ENCODE assay signal across 10 cellular contexts in the genomic region with DNA sequence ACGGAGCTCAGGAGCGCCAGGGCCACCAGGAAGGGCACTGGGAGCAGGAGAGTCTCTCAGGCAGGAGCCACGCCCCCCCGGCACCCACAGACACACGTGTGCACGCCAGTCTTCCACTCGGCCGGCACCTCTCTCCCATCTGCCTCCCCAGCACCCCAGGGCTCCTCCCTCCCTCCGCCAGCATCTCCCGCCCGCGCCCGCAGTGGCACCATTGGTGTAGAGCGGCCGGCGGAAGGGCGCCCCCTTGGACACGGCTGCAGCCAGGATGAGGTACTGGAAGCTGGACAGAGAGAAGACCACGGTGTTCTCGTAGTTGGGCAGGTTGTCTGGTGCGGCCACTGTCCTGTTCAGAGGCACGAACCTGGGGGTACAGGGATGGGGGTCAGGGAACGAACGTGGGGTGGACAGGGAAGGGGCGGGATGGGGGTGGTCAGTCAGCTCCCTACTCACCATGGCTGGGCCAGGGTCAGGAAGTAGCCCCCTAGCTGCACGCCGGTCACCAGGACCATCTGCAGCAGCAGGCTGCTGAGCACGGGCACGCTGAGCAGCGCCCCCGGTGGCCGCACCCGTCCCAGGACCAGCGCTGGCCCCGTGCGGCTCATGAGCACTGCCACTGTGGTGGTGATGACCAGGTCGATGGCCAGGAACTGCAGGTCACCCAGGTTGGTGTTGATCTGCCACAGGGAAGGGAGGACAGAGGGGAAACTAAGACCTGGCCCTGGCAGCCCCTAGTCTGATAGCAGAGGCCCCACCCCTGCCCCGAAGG. TPM values are rescaled to one million over a fixed set of nuclear protein-coding genes. Genes with fewer than 3 reads are reported as not detected.
A peak's percentile ranks its signal among the peaks of the same experiment; 100 is the strongest.
DNase-seq lines count a peak whose midpoint lies in the region; ATAC-seq and TF ChIP-seq lines count a peak whose summit lies in the region.
"Had no signal": no experiment of that assay in that cellular context is flagged by ENCODE, and none has a peak within 500 bp of the region (broad histone marks: within the 10 kb centered on the region; RNA-seq: fewer than 3 reads in every experiment).

No MANE protein-coding gene starts in this region.

- TF ChIP-seq CTCF in LNCaP clone FGC (IDR thresholded peaks at IDR 0.05; ENCODE audit: control insufficient read depth, extremely low read depth, insufficient read depth) (peak; percentile 27), neural crest cell (conservative IDR thresholded peaks at IDR 0.05) (peak; percentile 61)

- DNase-seq in Daoy (ENCODE audit: low read depth), result peak; percentile 59
- DNase-seq in LNCaP clone FGC (ENCODE audit: low read depth), result no peak
- DNase-seq in dermis blood vessel endothelial cell, result peak; percentile 35
- DNase-seq in neural crest cell (ENCODE audit: low read depth, low spot score), result peak; percentile 44
- DNase-seq in LoVo (ENCODE audit: low spot score), result no peak
- no peak for DNase-seq in A172 (ENCODE audit: low spot score)
- DNase-seq: stimulated activated naive CD4-positive, alpha-beta T cell treated with Interleukin-2 at 50 U/mL for 16 hours; SW 1271 had no signal

- no peak overlapping the region for H3K4me3 Mint-ChIP-seq in neural crest cell

- H3K4me3 ChIP-seq in LNCaP clone FGC (ENCODE audit: low read depth, low read length), result no peak overlapping the region

- no peak overlapping the region for H3K27ac Mint-ChIP-seq in neural crest cell (ENCODE audit: unreplicated experiment)

- ATAC-seq in HG02763 (IDR thresholded peaks at IDR 0.05; ENCODE audit: unreplicated experiment) (no peak), HG02970 (IDR thresholded peaks at IDR 0.05; ENCODE audit: low FRiP score, unreplicated experiment) (no peak)

- H3K9me3 Mint-ChIP-seq in neural crest cell, result no peaks in the 10 kb centered on the region

- peaks cover 10% of the 10 kb centered on the region for H3K4me1 Mint-ChIP-seq in neural crest cell

- no peaks in the 10 kb centered on the region for H3K27me3 Mint-ChIP-seq in neural crest cell (ENCODE audit: low read depth)

- no peaks in the 10 kb centered on the region for H3K36me3 Mint-ChIP-seq in neural crest cell (ENCODE audit: low read depth)

RNA-seq across cellular contexts. Expression of gene MFAP2, which starts 6.4 kb away (rescaled TPM):
- total RNA-seq in Daoy (2014; rRNA removed; shearing (Covaris generic)), result 150 and 213 TPM in 2 replicates
- total RNA-seq in dermis blood vessel endothelial cell (8.9 and 24.5 TPM in 2 replicates), neural crest cell (81.6 and 83.4 TPM in 2 replicates)
- total RNA-seq in A172 (2014; rRNA removed; shearing (Covaris generic)), result 0.41 TPM in 1 of 2 replicates, not detected in the other

RNA-seq across cellular contexts. Expression of gene ATP13A2, which starts 24.9 kb away (rescaled TPM):
- total RNA-seq in Daoy (2014; rRNA removed; shearing (Covaris generic)), result 47.2 and 70.7 TPM in 2 replicates
- total RNA-seq in dermis blood vessel endothelial cell, result 72.3 and 102 TPM in 2 replicates
- 53.9 and 59.0 TPM in 2 replicates for total RNA-seq in neural crest cell
- 39.9 and 57.7 TPM in 2 replicates for total RNA-seq in A172 (2014; rRNA removed; shearing (Covaris generic))

Comparison
In these comparisons a context has a peak if more than half of its experiments do, and no peak if none do; other contexts are left out.
1. DNase-seq: peak in Daoy (single experiment), dermis blood vessel endothelial cell (single experiment) and neural crest cell (single experiment); none in LNCaP clone FGC (single experiment), LoVo (single experiment) and A172 (single experiment).